Comparison of ENCODE assay signal across 9 cellular contexts in the genomic region with DNA sequence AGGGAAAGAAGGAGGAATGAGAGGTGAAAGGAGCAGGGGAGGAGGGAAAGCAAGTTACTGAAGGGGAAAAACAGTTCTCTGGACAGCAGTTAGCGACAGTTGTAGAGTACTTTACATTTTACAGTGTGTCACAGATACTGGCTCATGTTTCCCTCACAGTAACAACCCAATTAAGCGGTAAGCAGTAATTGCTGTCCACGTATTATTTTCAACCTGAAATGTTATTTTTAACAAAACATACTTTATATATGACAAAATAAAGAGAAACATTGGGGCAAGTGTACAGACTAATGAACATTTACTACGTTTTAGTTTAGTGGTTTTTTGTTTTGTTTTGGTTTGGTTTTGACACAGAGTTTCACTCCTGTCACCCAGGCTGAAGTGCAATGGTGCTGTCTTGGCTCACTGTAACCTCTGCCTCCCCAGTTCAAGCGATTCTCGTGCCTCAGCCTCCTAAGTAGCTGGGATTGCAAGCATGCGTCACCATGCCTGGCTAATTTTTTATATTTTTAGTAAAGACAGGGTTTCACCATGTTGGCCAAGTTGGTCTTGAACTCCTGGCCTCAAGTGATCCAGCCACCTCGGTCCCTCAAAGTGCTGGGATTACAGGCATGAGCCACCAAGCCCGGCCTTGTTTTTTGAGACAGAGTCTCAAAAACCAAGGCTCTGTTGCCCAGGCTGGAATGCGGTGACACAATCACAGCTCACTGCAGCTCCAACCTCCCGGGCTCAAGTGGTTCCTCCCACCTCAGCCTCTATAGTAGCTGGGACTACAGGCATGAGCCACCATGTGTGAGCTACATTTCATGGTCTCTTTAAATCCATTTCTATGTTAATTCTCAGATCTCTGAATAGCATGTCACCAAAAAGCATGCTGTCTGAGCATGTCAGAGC. TPM values are rescaled to one million over a fixed set of nuclear protein-coding genes. Genes with fewer than 3 reads are reported as not detected.
A peak's percentile ranks its signal among the peaks of the same experiment; 100 is the strongest.
DNase-seq lines count a peak whose midpoint lies in the region; ATAC-seq, FAIRE-seq and TF ChIP-seq lines count a peak whose summit lies in the region.
"Had no signal": no experiment of that assay in that cellular context is flagged by ENCODE, and none has a peak within 500 bp of the region (broad histone marks: within the 10 kb centered on the region; RNA-seq: fewer than 3 reads in every experiment).

No MANE protein-coding gene starts in this region.

- peak overlapping the region; percentile 73 for H3K4me3 Mint-ChIP-seq in endothelial cell (ENCODE audit: unreplicated experiment)
- H3K4me3 Mint-ChIP-seq in stimulated activated naive CD8-positive, alpha-beta T cell treated with anti-CD3 and anti-CD28 coated beads, Interleukin-15, amount 100 ng/mL, for 72 hours = peak overlapping the region; percentile 89 to 98

- peak overlapping the region; percentile 0 to 55; a peak in 3 of 4 replicates for H3K4me3 ChIP-seq in DND-41 (ENCODE audit: low read depth in 1 of 2, low read length in 2 of 2)
- H3K4me3 ChIP-seq in kidney (ENCODE audit: low read length in 2 of 2) = no peak overlapping the region
- H3K4me3 ChIP-seq in right atrium auricular region = peak overlapping the region in 1 of 2 donors; percentile 11
- no peak overlapping the region for H3K4me3 ChIP-seq in prostate gland
- H3K4me3 ChIP-seq: pancreas had no signal

- no peaks in the 10 kb centered on the region for H3K36me3 Mint-ChIP-seq in endothelial cell (ENCODE audit: low read depth, unreplicated experiment)

- H3K36me3 ChIP-seq in DND-41 (ENCODE audit: insufficient read depth, low read length) = no peaks in the 10 kb centered on the region
- no peaks in the 10 kb centered on the region for H3K36me3 ChIP-seq in kidney (ENCODE audit: control insufficient read depth in 1 of 2, insufficient read depth in 2 of 2, low read length in 2 of 2)
- H3K36me3 ChIP-seq in right atrium auricular region = no peaks in the 10 kb centered on the region
- no peaks in the 10 kb centered on the region for H3K36me3 ChIP-seq in prostate gland
- H3K36me3 ChIP-seq: pancreas had no signal

- H3K27me3 Mint-ChIP-seq in endothelial cell (ENCODE audit: unreplicated experiment) = no peaks in the 10 kb centered on the region
- H3K27me3 Mint-ChIP-seq in stimulated activated naive CD8-positive, alpha-beta T cell treated with anti-CD3 and anti-CD28 coated beads, Interleukin-15, amount 100 ng/mL, for 72 hours = peaks cover 8% of the 10 kb centered on the region

- H3K9me3 Mint-ChIP-seq in endothelial cell (ENCODE audit: unreplicated experiment) = no peaks in the 10 kb centered on the region
- no peaks in the 10 kb centered on the region for H3K9me3 Mint-ChIP-seq in stimulated activated naive CD8-positive, alpha-beta T cell treated with anti-CD3 and anti-CD28 coated beads, Interleukin-15, amount 100 ng/mL, for 72 hours

- H3K27me3 ChIP-seq in DND-41 (ENCODE audit: insufficient read depth, low read length, poor library complexity) (no peaks in the 10 kb centered on the region), right atrium auricular region (no peaks in the 10 kb centered on the region), prostate gland (replicated peaks; ENCODE audit: insufficient read depth) (no peaks in the 10 kb centered on the region)

- ATAC-seq in DND-41 (ENCODE audit: insufficient read depth, low read depth) = peak; percentile 23; the same call in 2 of the 3 replicates
- peak; percentile 32 for ATAC-seq in GM21737 (IDR thresholded peaks at IDR 0.05; ENCODE audit: unreplicated experiment)
- ATAC-seq in stimulated activated naive CD8-positive, alpha-beta T cell treated with anti-CD3 and anti-CD28 coated beads, Interleukin-15, amount 100 ng/mL, for 72 hours = peak; percentile 69

- H2AFZ ChIP-seq in DND-41 (ENCODE audit: low read depth, low read length) = peak overlapping the region; percentile 85

- no peak overlapping the region for H3K27ac Mint-ChIP-seq in endothelial cell (ENCODE audit: unreplicated experiment)
- H3K27ac Mint-ChIP-seq in stimulated activated naive CD8-positive, alpha-beta T cell treated with anti-CD3 and anti-CD28 coated beads, Interleukin-15, amount 100 ng/mL, for 72 hours = peak overlapping the region in 1 of 2 donors; percentile 96

- DNase-seq in DND-41 (no peak), NCI-H748 (lab: John Stamatoyannopoulos, UW; ENCODE audit: unreplicated experiment) (peak; percentile 60), endothelial cell (ENCODE audit: low spot score) (no peak), kidney (no peak), right atrium auricular region (ENCODE audit: low spot score) (no peak), prostate gland (ENCODE audit: low spot score) (no peak)
- DNase-seq in stimulated activated naive CD8-positive, alpha-beta T cell treated with anti-CD3 and anti-CD28 coated beads, Interleukin-15, amount 100 ng/mL, for 72 hours = peak in 1 of 2 donors; percentile 32

- H3K9me3 ChIP-seq in DND-41 (ENCODE audit: insufficient read depth, low read length, severe bottlenecking) (no peaks in the 10 kb centered on the region), kidney (ENCODE audit: control insufficient read depth in 1 of 2, low read length in 2 of 2) (no peaks in the 10 kb centered on the region), right atrium auricular region (no peaks in the 10 kb centered on the region), prostate gland (no peaks in the 10 kb centered on the region)
- H3K9me3 ChIP-seq: pancreas had no signal

- no peak for FAIRE-seq in kidney (lab: Jason Lieb, UNC)
- FAIRE-seq: pancreas had no signal

- no peaks in the 10 kb centered on the region for H4K20me1 ChIP-seq in DND-41 (ENCODE audit: insufficient read depth, low read length)

- peak overlapping the region; percentile 73 for H3K4me2 ChIP-seq in DND-41 (ENCODE audit: insufficient read depth, low read length)

- H3K27ac ChIP-seq in DND-41 (ENCODE audit: low read length) (peak overlapping the region; percentile 31; the same call in 1 of the 2 replicates), kidney (ENCODE audit: low read depth in 2 of 2, low read length in 2 of 2) (no peak overlapping the region), right atrium auricular region (no peak overlapping the region), prostate gland (no peak overlapping the region)
- H3K27ac ChIP-seq: pancreas had no signal

- H3K4me1 ChIP-seq in DND-41 (ENCODE audit: insufficient read depth, low read length) = peaks cover 20% of the 10 kb centered on the region
- H3K4me1 ChIP-seq in kidney (ENCODE audit: control insufficient read depth in 1 of 2, insufficient read depth in 1 of 2, low read depth in 1 of 2, low read length in 2 of 2) = peaks cover 0 to 2% of the 10 kb centered on the region in 2 donors
- no peaks in the 10 kb centered on the region for H3K4me1 ChIP-seq in right atrium auricular region
- H3K4me1 ChIP-seq in prostate gland (replicated peaks) = no peaks in the 10 kb centered on the region
- H3K4me1 ChIP-seq: pancreas had no signal

- 46% methylated on average over 11 of the region's 11 CpGs for WGBS in prostate gland

- TF ChIP-seq CTCF in DND-41 (IDR thresholded peaks at IDR 0.05; ENCODE audit: borderline replicate concordance, extremely low read depth, low read length, poor library complexity, severe bottlenecking) (no peak), endothelial cell (IDR thresholded peaks at IDR 0.05; ENCODE audit: unreplicated experiment) (no peak), kidney (IDR thresholded peaks at IDR 0.05; ENCODE audit: borderline replicate concordance, extremely low read depth, insufficient read depth) (no peak), right atrium auricular region (IDR thresholded peaks at IDR 0.05) (no peak), prostate gland (IDR thresholded peaks at IDR 0.05) (no peak)

- no peaks in the 10 kb centered on the region for H3K79me2 ChIP-seq in DND-41 (ENCODE audit: insufficient read depth, low read length)

- H3K4me1 Mint-ChIP-seq in endothelial cell (ENCODE audit: unreplicated experiment) = peaks cover 2% of the 10 kb centered on the region
- H3K4me1 Mint-ChIP-seq in stimulated activated naive CD8-positive, alpha-beta T cell treated with anti-CD3 and anti-CD28 coated beads, Interleukin-15, amount 100 ng/mL, for 72 hours = peaks cover 21% of the 10 kb centered on the region

- H3K9ac ChIP-seq in DND-41 (ENCODE audit: low read depth, low read length) (peak overlapping the region; percentile 41), kidney (ENCODE audit: low read length in 2 of 2) (no peak overlapping the region)

- no peak for TF ChIP-seq POLR2A in prostate gland (IDR thresholded peaks at IDR 0.05)

- intact Hi-C loops in kidney (cut with DNase I) = loop anchor here (10.0 kb wide), 1 partner anchor 232 kb away; no protein-coding TSS in a partner anchor
- intact Hi-C loops in prostate gland (cut with DNase I) = loop anchor here (2.0 kb wide), 1 partner anchor 252 kb away; no protein-coding TSS in a partner anchor

RNA-seq across cellular contexts. Expression of a gene that starts 22.6 kb away (rescaled TPM):
- total RNA-seq in endothelial cell (ENCODE audit: unreplicated experiment) (8.2 TPM), kidney (21.5 TPM), right atrium auricular region (10 to 100 TPM in 1 of 2 donors, 1 to 10 TPM in 1; 6.5 to 12.9 TPM), prostate gland (10 to 100 TPM; 15.9 to 35.9 TPM)
- polyA plus RNA-seq in kidney (ENCODE audit: insufficient read depth, low read depth, low replicate concordance) = 26.0 TPM

RNA-seq across cellular contexts. Expression of a gene that starts 40.6 kb away (rescaled TPM):
- 19.3 TPM for total RNA-seq in endothelial cell (ENCODE audit: unreplicated experiment)
- 19.9 TPM for total RNA-seq in kidney
- polyA plus RNA-seq in kidney (ENCODE audit: insufficient read depth, low read depth, low replicate concordance) = 8.9 TPM
- total RNA-seq in right atrium auricular region = 1 to 10 TPM; 2.6 to 4.4 TPM
- 10 to 100 TPM in 1 of 2 donors, 1 to 10 TPM in 1; 8.7 to 19.8 TPM for total RNA-seq in prostate gland

RNA-seq across cellular contexts. Expression of a gene that starts 59.7 kb away (rescaled TPM):
- total RNA-seq in endothelial cell (ENCODE audit: unreplicated experiment) (7.1 TPM), kidney (23.1 TPM), right atrium auricular region (1 to 10 TPM; 3.6 to 6.6 TPM), prostate gland (10 to 100 TPM; 15.6 to 15.9 TPM)
- 13.8 TPM for polyA plus RNA-seq in kidney (ENCODE audit: insufficient read depth, low read depth, low replicate concordance)

Comparison
In these comparisons a context has a peak if more than half of its experiments do, and no peak if none do; other contexts are left out.
1. H3K4me3 ChIP-seq: peak in DND-41 (2 of 2); none in kidney (0 of 2) and prostate gland (0 of 2).
2. Peak in every context shown above with its lines, with median percentiles within 50 percentile points of each other: ATAC-seq.